ENCODE assay signal across 14 cellular contexts in genomic region chr1:246789454-246790339, GRCh38.
DNase-seq lines count a peak whose midpoint lies in the region; ATAC-seq and TF ChIP-seq lines count a peak whose summit lies in the region.
"Had no signal": no experiment of that assay in that cellular context is flagged by ENCODE, and none has a peak within 500 bp of the region (broad histone marks: within the 10 kb centered on the region; RNA-seq: fewer than 3 reads in every experiment).

No MANE protein-coding gene starts in this region.

- H3K9me3 ChIP-seq in HUES6 (ENCODE audit: control insufficient read depth, insufficient read depth, low read depth, low read length) = no peaks in the 10 kb centered on the region
- H3K9me3 ChIP-seq: tibial nerve had no signal

- H3K79me1 ChIP-seq in mesendoderm (ENCODE audit: low read length) = no peaks in the 10 kb centered on the region

- no peak for TF ChIP-seq CTCF in coronary artery (IDR thresholded peaks at IDR 0.05)

- no peak overlapping the region for H2BK120ac ChIP-seq in mesendoderm (ENCODE audit: low read depth, low read length)

- H2BK5ac ChIP-seq in mesendoderm (ENCODE audit: low read length) = no peak overlapping the region

- peak; percentile 4 for ATAC-seq in stimulated activated naive CD8-positive, alpha-beta T cell treated with anti-CD3 and anti-CD28 coated beads, Interleukin-15, amount 100 ng/mL, for 72 hours
- no peak for ATAC-seq in GM19452 (IDR thresholded peaks at IDR 0.05; ENCODE audit: unreplicated experiment)

- no peak overlapping the region for H3K23ac ChIP-seq in mesendoderm (ENCODE audit: low read length)

- H3K4me1 ChIP-seq in HUES6 (ENCODE audit: control insufficient read depth, insufficient read depth, low read length) (peaks cover 37% of the 10 kb centered on the region), mesendoderm (ENCODE audit: control insufficient read depth, low read depth, low read length) (peaks cover 19% of the 10 kb centered on the region)
- H3K4me1 ChIP-seq: parathyroid adenoma had no signal

- H4K5ac ChIP-seq in mesendoderm (ENCODE audit: low read length) = no peak overlapping the region

- H3K4me3 ChIP-seq in HUES6 (ENCODE audit: low read depth, low read length) (no peak overlapping the region), coronary artery (peak overlapping the region; percentile 57), mesendoderm (ENCODE audit: low read length) (no peak overlapping the region)

- H3K27ac Mint-ChIP-seq in stimulated activated naive CD8-positive, alpha-beta T cell treated with anti-CD3 and anti-CD28 coated beads, Interleukin-15, amount 100 ng/mL, for 72 hours = peak overlapping the region; percentile 50 to 75
- H3K27ac Mint-ChIP-seq: activated T-helper 1 cell treated with anti-CD3 and anti-CD28 coated beads, Interleukin-12 subunit alpha, Interleukin-12 subunit beta, Interleukin-2, Interleukin-4 antibody, amounts not matched to agents 30 ng/mL and 10 ng/mL and 1 ng/mL, durations not matched to agents 14 hours and 24 hours and 36 hours had no signal

- no CpG with 5 or more reads among the region's 25 CpGs for WGBS in mesendoderm (ENCODE audit: extremely low coverage, insufficient coverage, low lambda C conversion rate)

- H3K27me3 Mint-ChIP-seq in stimulated activated naive CD8-positive, alpha-beta T cell treated with anti-CD3 and anti-CD28 coated beads, Interleukin-15, amount 100 ng/mL, for 72 hours = peaks cover 32% of the 10 kb centered on the region

- no peaks in the 10 kb centered on the region for H3K79me2 ChIP-seq in mesendoderm (ENCODE audit: control insufficient read depth, insufficient read depth, low read length)
- H3K79me2 ChIP-seq: parathyroid adenoma had no signal

- no peak overlapping the region for H3K27ac ChIP-seq in HUES6 (ENCODE audit: low read depth, low read length)
- H3K27ac ChIP-seq in coronary artery = no peak overlapping the region
- no peak overlapping the region for H3K27ac ChIP-seq in mesendoderm (ENCODE audit: low read depth, low read length)
- H3K27ac ChIP-seq: parathyroid adenoma, tibial nerve had no signal

- no peak overlapping the region for H3K4me2 ChIP-seq in mesendoderm (ENCODE audit: low read length)

- peak overlapping the region; percentile 81 for H3K56ac ChIP-seq in mesendoderm (ENCODE audit: low read length)

- H3K4me3 Mint-ChIP-seq in stimulated activated naive CD8-positive, alpha-beta T cell treated with anti-CD3 and anti-CD28 coated beads, Interleukin-15, amount 100 ng/mL, for 72 hours = peak overlapping the region; percentile 62 to 64
- H3K4me3 Mint-ChIP-seq: activated T-helper 1 cell treated with anti-CD3 and anti-CD28 coated beads, Interleukin-12 subunit alpha, Interleukin-12 subunit beta, Interleukin-2, Interleukin-4 antibody, amounts not matched to agents 30 ng/mL and 10 ng/mL and 1 ng/mL, durations not matched to agents 14 hours and 24 hours and 36 hours had no signal

- no peak overlapping the region for H2AK5ac ChIP-seq in mesendoderm (ENCODE audit: low read length)

- peaks cover 3% of the 10 kb centered on the region; the same call in 1 of the 2 replicates for H3K27me3 ChIP-seq in HUES6 (ENCODE audit: control insufficient read depth, insufficient read depth, low read length)
- H3K27me3 ChIP-seq in mesendoderm (ENCODE audit: insufficient read depth, low read length, poor library complexity) = no peaks in the 10 kb centered on the region

- no peak overlapping the region for H3K4ac ChIP-seq in mesendoderm (ENCODE audit: low read depth, low read length)

- no peak overlapping the region for H3K18ac ChIP-seq in mesendoderm (ENCODE audit: low read length)

- H3K9ac ChIP-seq in HUES6 (ENCODE audit: low read length) = peak overlapping the region; percentile 19
- H3K9ac ChIP-seq in mesendoderm (ENCODE audit: low read length) = peak overlapping the region; percentile 25
- H3K9ac ChIP-seq: parathyroid adenoma had no signal

- H3K36me3 ChIP-seq in HUES6 (ENCODE audit: control insufficient read depth, insufficient read depth, low read length) (no peaks in the 10 kb centered on the region), mesendoderm (ENCODE audit: control insufficient read depth, insufficient read depth, low read length) (no peaks in the 10 kb centered on the region)
- H3K36me3 ChIP-seq: tibial nerve had no signal

- no peak overlapping the region for H2BK15ac ChIP-seq in mesendoderm (replicated peaks; ENCODE audit: low read depth)

- peaks cover 30% of the 10 kb centered on the region for H3K4me1 Mint-ChIP-seq in stimulated activated naive CD8-positive, alpha-beta T cell treated with anti-CD3 and anti-CD28 coated beads, Interleukin-15, amount 100 ng/mL, for 72 hours

- DNase-seq in coronary artery (ENCODE audit: low spot score) = no peak
- DNase-seq in mesendoderm = no peak
- DNase-seq in stimulated activated naive CD8-positive, alpha-beta T cell treated with anti-CD3 and anti-CD28 coated beads, Interleukin-15, amount 100 ng/mL, for 72 hours = no peak
- DNase-seq in activated CD4-positive, alpha-beta T cell treated with anti-CD3 and anti-CD28 coated beads for 48 hours = no peak
- no peak for DNase-seq in NCI-H2171 treated with DMSO at 0.1 percent for 48 hours (lab: John Stamatoyannopoulos, UW)
- DNase-seq: central memory CD4-positive, alpha-beta T cell; DMS53; effector memory CD4-positive, alpha-beta T cell; NCI-H1694 had no signal

- no peaks in the 10 kb centered on the region for H3K9me3 Mint-ChIP-seq in stimulated activated naive CD8-positive, alpha-beta T cell treated with anti-CD3 and anti-CD28 coated beads, Interleukin-15, amount 100 ng/mL, for 72 hours
- H3K9me3 Mint-ChIP-seq: activated T-helper 1 cell treated with anti-CD3 and anti-CD28 coated beads, Interleukin-12 subunit alpha, Interleukin-12 subunit beta, Interleukin-2, Interleukin-4 antibody, amounts not matched to agents 30 ng/mL and 10 ng/mL and 1 ng/mL, durations not matched to agents 14 hours and 24 hours and 36 hours had no signal

- H4K8ac ChIP-seq in mesendoderm (ENCODE audit: low read depth, low read length) = no peak overlapping the region
